Comparison of ENCODE assay signal across 7 cellular contexts in genomic region chr11:87097582-87097981, GRCh38. TPM values are rescaled to one million over a fixed set of nuclear protein-coding genes. Genes with fewer than 3 reads are reported as not detected.
DNase-seq lines count a peak whose midpoint lies in the region; ATAC-seq lines count a peak whose summit lies in the region.

No MANE protein-coding gene starts in this region.

- in situ Hi-C loops in T47D (cut with HindIII; ENCODE audit: low pct_unique_long_range_greater_than_20kb, low sequenced_read_pairs) = no loop called here

- peak; percentile 54 for DNase-seq in ELR (ENCODE audit: low read depth)
- DNase-seq in HK-2 (ENCODE audit: unreplicated experiment) = peak; percentile 2
- peak; percentile 3 for DNase-seq in SIG-M5 (lab: John Stamatoyannopoulos, UW)
- DNase-seq in T47D (ENCODE audit: low read depth in 1 of 2, low spot score in 1 of 2) = peak; percentile 11 to 72
- peak; percentile 61 for DNase-seq in left lobe of liver (ENCODE audit: low spot score)
- peak; percentile 37 for DNase-seq in stimulated activated naive CD8-positive, alpha-beta T cell treated with anti-CD3 and anti-CD28 coated beads, Interleukin-15, Interleukin-2, amounts not matched to agents 100 U/mL and 50 U/mL, for 24 hours

- ATAC-seq in GM19455 (IDR thresholded peaks at IDR 0.05; ENCODE audit: unreplicated experiment) (peak; percentile 73), left lobe of liver (peak; percentile 100)
- ATAC-seq in stimulated activated naive CD8-positive, alpha-beta T cell treated with anti-CD3 and anti-CD28 coated beads, Interleukin-15, Interleukin-2, amounts not matched to agents 100 U/mL and 50 U/mL, for 24 hours = peak; percentile 66

RNA-seq across cellular contexts. Expression of gene TMEM135, which starts 59.8 kb away (rescaled TPM):
- 18.2 TPM for total RNA-seq in left lobe of liver

Comparison
In these comparisons a context has a peak if more than half of its experiments do, and no peak if none do; other contexts are left out.
1. Peak in every context shown above with its lines: DNase-seq and ATAC-seq.
2. DNase-seq: peak in every context shown above with its lines; median percentile 61 in left lobe of liver; 54 in ELR; 42 in T47D; 37 in stimulated activated naive CD8-positive, alpha-beta T cell treated with anti-CD3 and anti-CD28 coated beads, Interleukin-15, Interleukin-2, amounts not matched to agents 100 U/mL and 50 U/mL, for 24 hours; 3 in SIG-M5; 2 in HK-2.